Comparison of ENCODE assay signal across 12 cellular contexts in genomic region chr7:139735466-139735865, GRCh38. TPM values are rescaled to one million over a fixed set of nuclear protein-coding genes. Genes with fewer than 3 reads are reported as not detected.
DNase-seq lines count a peak whose midpoint lies in the region; ATAC-seq and TF ChIP-seq lines count a peak whose summit lies in the region.
"Had no signal": no experiment of that assay in that cellular context is flagged by ENCODE, and none has a peak within 500 bp of the region (broad histone marks: within the 10 kb centered on the region; RNA-seq: fewer than 3 reads in every experiment).

No MANE protein-coding gene starts in this region.

- in situ Hi-C loops in G401 (cut with HindIII; ENCODE audit: low sequenced_read_pairs): no loop called here

- H3K4me1 ChIP-seq in left ventricle myocardium inferior (peaks cover 100% of the 10 kb centered on the region), esophagus squamous epithelium (peaks cover 24 to 85% (median 49%) of the 10 kb centered on the region in 3 donors), sigmoid colon (peaks cover 0 to 63% (median 51%) of the 10 kb centered on the region in 4 donors), aorta (ENCODE audit: control insufficient read depth in 1 of 2, insufficient read depth in 2 of 2, low read length in 2 of 2) (peaks cover 9 to 11% of the 10 kb centered on the region in 2 donors)

- H3K27me3 ChIP-seq in left ventricle myocardium inferior (ENCODE audit: low read depth) (no peaks in the 10 kb centered on the region), esophagus squamous epithelium (no peaks in the 10 kb centered on the region), sigmoid colon (no peaks in the 10 kb centered on the region), aorta (ENCODE audit: control insufficient read depth in 1 of 2, insufficient read depth in 2 of 2, low read length in 1 of 2) (no peaks in the 10 kb centered on the region)

- H3K36me3 ChIP-seq in left ventricle myocardium inferior (no peaks in the 10 kb centered on the region), esophagus squamous epithelium (peaks cover 0 to 18% (median 0%) of the 10 kb centered on the region in 3 donors), sigmoid colon (no peaks in the 10 kb centered on the region), aorta (ENCODE audit: control insufficient read depth in 1 of 2, insufficient read depth in 2 of 2, low read length in 1 of 2) (no peaks in the 10 kb centered on the region)

- TF ChIP-seq EP300 in sigmoid colon (IDR thresholded peaks at IDR 0.05): no peak

- DNase-seq in left ventricle myocardium inferior (no peak), cardiac septum (ENCODE audit: low spot score) (no peak), esophagus squamous epithelium (lab: John Stamatoyannopoulos, UW) (no peak), sigmoid colon (no peak), aorta (no peak), mucosa of gallbladder (ENCODE audit: low spot score) (no peak), G401 (ENCODE audit: low spot score) (no peak)
- DNase-seq in activated CD4-positive, CD25-positive, alpha-beta regulatory T cell treated with anti-CD3 and anti-CD28 coated beads, Interleukin-2, amount 50 U/mL, for 72 hours: no peak
- DNase-seq: activated CD4-positive, alpha-beta T cell treated with anti-CD3 and anti-CD28 coated beads, Interleukin-2, amount 10 ng/mL, durations not matched to agents 24 days and 14 days; NCI-H2029; SIG-M5; T1000 had no signal

- intact Hi-C loops in left ventricle myocardium inferior (cut with micrococcal nuclease) (no loop called here), cardiac septum (cut with DNase I) (loop anchor here (5.0 kb wide), 1 partner anchor 78 kb away; no protein-coding TSS in a partner anchor), esophagus squamous epithelium (cut with DNase I) (no loop called here), sigmoid colon (cut with DNase I) (no loop called here), aorta (cut with DNase I) (loop anchor here in 1 of 2 donors (2.0 to 10.0 kb wide), 3 partner anchors 42 to 1761 kb away; partner anchors contain the start of gene HIPK2)

- TF ChIP-seq CTCF in left ventricle myocardium inferior (IDR thresholded peaks at IDR 0.05; ENCODE audit: borderline replicate concordance) (no peak), esophagus squamous epithelium (IDR thresholded peaks at IDR 0.05) (no peak), sigmoid colon (IDR thresholded peaks at IDR 0.05) (no peak)

- no peak overlapping the region for H3K4me3 ChIP-seq in left ventricle myocardium inferior
- H3K4me3 ChIP-seq in esophagus squamous epithelium: no peak overlapping the region
- H3K4me3 ChIP-seq in sigmoid colon: no peak overlapping the region
- H3K4me3 ChIP-seq in aorta (ENCODE audit: low read length in 2 of 2): no peak overlapping the region

- no peak for TF ChIP-seq POLR2A in esophagus squamous epithelium (IDR thresholded peaks at IDR 0.05)
- no peak for TF ChIP-seq POLR2A in sigmoid colon (IDR thresholded peaks at IDR 0.05)

- WGBS in esophagus squamous epithelium, 2 donors: 86 to 95% methylated on average over 5 to 7 of the region's 7 CpGs
- 92% methylated on average over 7 of the region's 7 CpGs for WGBS in sigmoid colon, 2 donors
- 93 to 95% methylated on average over 7 of the region's 7 CpGs for WGBS in aorta, 2 donors

- H3K9me3 ChIP-seq in left ventricle myocardium inferior (replicated peaks): no peaks in the 10 kb centered on the region
- H3K9me3 ChIP-seq in esophagus squamous epithelium: no peaks in the 10 kb centered on the region
- no peaks in the 10 kb centered on the region for H3K9me3 ChIP-seq in sigmoid colon
- no peaks in the 10 kb centered on the region for H3K9me3 ChIP-seq in aorta (ENCODE audit: control insufficient read depth, low read length)

- no peak for ATAC-seq in aorta (ENCODE audit: low FRiP score)

- H3K27ac ChIP-seq in left ventricle myocardium inferior (replicated peaks): peak overlapping the region; percentile 91
- H3K27ac ChIP-seq in esophagus squamous epithelium: peak overlapping the region in 3 of 4 donors; percentile 26 to 68 (median 59)
- H3K27ac ChIP-seq in sigmoid colon: peak overlapping the region in 3 of 4 donors; percentile 22 to 65 (median 30)
- peak overlapping the region; percentile 69 to 95 for H3K27ac ChIP-seq in aorta (ENCODE audit: low read depth in 1 of 2, low read length in 2 of 2)

RNA-seq across cellular contexts. Expression of gene HIPK2, which starts 42.3 kb away (rescaled TPM):
- total RNA-seq in left ventricle myocardium inferior: 127 TPM
- total RNA-seq in cardiac septum: 218 TPM
- total RNA-seq in esophagus squamous epithelium: 10 to 100 TPM; 17.8 to 37.9 (median 29.3) TPM
- 10 to 100 TPM in 1 of 4 donors, 1 to 10 TPM in 3; 7.8 to 11.6 (median 8.8) TPM for total RNA-seq in sigmoid colon
- polyA plus RNA-seq in sigmoid colon: 10 to 100 TPM in 1 of 3 donors, 1 to 10 TPM in 2; 2.4 to 15.7 (median 7.6) TPM
- total RNA-seq in aorta: 100 to 1,000 TPM in 1 of 2 donors, 10 to 100 TPM in 1; 35.3 to 108 TPM
- polyA plus RNA-seq in aorta: 10 to 100 TPM in 1 of 2 donors, 1 to 10 TPM in 1; 9.4 to 12.5 TPM
- 49.0 TPM for total RNA-seq in mucosa of gallbladder
- under 0.01 and 0.17 TPM in 2 replicates for total RNA-seq in G401 (2014; rRNA removed; shearing (Covaris generic))

Comparison
In these comparisons a context has a peak if more than half of its experiments do, and no peak if none do; other contexts are left out.
1. H3K27ac ChIP-seq: peak in every context shown above with its lines; median percentile 91 in left ventricle myocardium inferior; 82 in aorta; 59 in esophagus squamous epithelium; 30 in sigmoid colon.